In genomic region chr12:12563529-12563928, GRCh38 we compare ENCODE assay signal across 8 cellular contexts. TPM values are rescaled to one million over a fixed set of nuclear protein-coding genes. Genes with fewer than 3 reads are reported as not detected.
DNase-seq lines count a peak whose midpoint lies in the region; ATAC-seq and TF ChIP-seq lines count a peak whose summit lies in the region.

No MANE protein-coding gene starts in this region.

- H3K4me3 Mint-ChIP-seq in naive thymus-derived CD4-positive, alpha-beta T cell = peak overlapping the region in 9 of 10 donors; percentile 7 to 97 (median 91)

- peaks cover 0 to 10% (median 0%) of the 10 kb centered on the region in 5 donors for H3K36me3 Mint-ChIP-seq in naive thymus-derived CD4-positive, alpha-beta T cell

- H3K27ac Mint-ChIP-seq in naive thymus-derived CD4-positive, alpha-beta T cell = peak overlapping the region; percentile 92 to 100 (median 99)

- intact Hi-C loops in naive thymus-derived CD4-positive, alpha-beta T cell (cut with micrococcal nuclease) = loop anchor here (2.0 to 5.0 kb wide), 6 partner anchors 36 to 911 kb away; partner anchors contain the start of genes APOLD1 (in 1 of the 2) and DDX47 (in 1 of the 2)

- H3K27me3 Mint-ChIP-seq in naive thymus-derived CD4-positive, alpha-beta T cell = no peaks in the 10 kb centered on the region

- H3K9ac ChIP-seq in KMS-11 = peak overlapping the region; percentile 99; the same call in 1 of the 2 replicates

- no peaks in the 10 kb centered on the region for H3K9me3 ChIP-seq in naive thymus-derived CD4-positive, alpha-beta T cell (ENCODE audit: control insufficient read depth in 2 of 3, low read length in 3 of 3)

- H2AFZ ChIP-seq in KMS-11 (ENCODE audit: low read depth) = peak overlapping the region; percentile 69

- H4K20me1 ChIP-seq in KMS-11 (ENCODE audit: insufficient read depth) = no peaks in the 10 kb centered on the region

- DNase-seq in C1 segment of cervical spinal cord (lab: John Stamatoyannopoulos, UW) (peak in 8 of 14 donors; percentile 31 to 69 (median 55)), omental fat pad (ENCODE audit: low spot score) (no peak), RWPE1 (ENCODE audit: low spot score) (no peak)
- peak in 1 of 9 donors; percentile 6 for DNase-seq in naive thymus-derived CD4-positive, alpha-beta T cell
- no peak for DNase-seq in stimulated activated CD4-positive, alpha-beta T cell treated with anti-CD3 and anti-CD28 coated beads, Interleukin-12 subunit alpha, Interleukin-12 subunit beta, amount 100 ng/mL, for 4 hours

- H3K4me1 Mint-ChIP-seq in naive thymus-derived CD4-positive, alpha-beta T cell = peaks cover 14 to 43% (median 32%) of the 10 kb centered on the region in 7 donors

- H3K27ac ChIP-seq in KMS-11 (peak overlapping the region; percentile 99; the same call in 1 of the 2 replicates), cingulate gyrus (ENCODE audit: low read depth, low read length) (peak overlapping the region; percentile 100), RWPE1 (no peak overlapping the region)
- peak overlapping the region; percentile 92 for H3K27ac ChIP-seq in naive thymus-derived CD4-positive, alpha-beta T cell (ENCODE audit: low read depth, low read length)

- peak overlapping the region; percentile 72 for H3K4me2 ChIP-seq in KMS-11

- H3K4me3 ChIP-seq in KMS-11 (IDR thresholded peaks at IDR 0.05; ENCODE audit: insufficient read depth, low read depth, low read length) = no peak overlapping the region
- no peak overlapping the region for H3K4me3 ChIP-seq in naive thymus-derived CD4-positive, alpha-beta T cell (ENCODE audit: low read length)

- H3K27me3 ChIP-seq in KMS-11 (ENCODE audit: insufficient read depth, low read depth) = no peaks in the 10 kb centered on the region
- no peaks in the 10 kb centered on the region for H3K27me3 ChIP-seq in naive thymus-derived CD4-positive, alpha-beta T cell (ENCODE audit: control insufficient read depth in 2 of 2, insufficient read depth in 2 of 2, low read length in 2 of 2)

- ATAC-seq in naive thymus-derived CD4-positive, alpha-beta T cell = no peak
- ATAC-seq in GM21619 (IDR thresholded peaks at IDR 0.05; ENCODE audit: unreplicated experiment) (no peak), omental fat pad (ENCODE audit: low FRiP score) (no peak)

- H3K36me3 ChIP-seq in KMS-11 (ENCODE audit: insufficient read depth) = no peaks in the 10 kb centered on the region
- peaks cover 0 to 3% (median 0%) of the 10 kb centered on the region in 3 experiments for H3K36me3 ChIP-seq in naive thymus-derived CD4-positive, alpha-beta T cell (ENCODE audit: control insufficient read depth in 2 of 3, insufficient read depth in 3 of 3, low read length in 3 of 3)

- peaks cover 32% of the 10 kb centered on the region for H3K79me2 ChIP-seq in KMS-11 (ENCODE audit: insufficient read depth, low read depth)

- CTCF ChIA-PET in naive thymus-derived CD4-positive, alpha-beta T cell (lab: Charles Lee) = interaction anchor here (0.6 to 1.7 kb wide), 13 partner anchors 48 to 206 kb away, joined by 3 to 13 read pairs (median 4); partner anchors contain the start of genes BORCS5 and CREBL2
- CTCF ChIA-PET in RWPE1 (lab: Yijun Ruan, JAX) = interaction anchor here (0.6 to 1.1 kb wide), 5 partner anchors 39 to 1032 kb away, joined by 3 to 4 read pairs (median 3); no protein-coding TSS in a partner anchor

- peaks cover 0 to 9% (median 3%) of the 10 kb centered on the region in 11 donors for H3K9me3 Mint-ChIP-seq in naive thymus-derived CD4-positive, alpha-beta T cell

- POLR2A ChIA-PET in naive thymus-derived CD4-positive, alpha-beta T cell (lab: Charles Lee) = interaction anchor here (0.6 to 2.7 kb wide), 19 partner anchors 9 to 206 kb away, joined by 3 to 27 read pairs (median 4); partner anchors contain the start of genes BORCS5 and CREBL2
- POLR2A ChIA-PET in RWPE1 (lab: Yijun Ruan, JAX; ENCODE audit: low non-redundant PET) = interaction anchor here (0.5 kb wide), 1 partner anchor 184 kb away, joined by 4 read pairs; no protein-coding TSS in a partner anchor

- TF ChIP-seq CTCF in KMS-11 (conservative IDR thresholded peaks at IDR 0.05; ENCODE audit: low read depth, low read length) = no peak
- no peak for TF ChIP-seq CTCF in omental fat pad (IDR thresholded peaks at IDR 0.05)
- no peak for TF ChIP-seq CTCF in RWPE1 (conservative IDR thresholded peaks at IDR 0.05; ENCODE audit: low read depth)

- H3K4me1 ChIP-seq in KMS-11 (ENCODE audit: low read depth, poor library complexity, severe bottlenecking) = peaks cover 25% of the 10 kb centered on the region
- H3K4me1 ChIP-seq in naive thymus-derived CD4-positive, alpha-beta T cell (ENCODE audit: control insufficient read depth in 2 of 2, insufficient read depth in 2 of 2, low read length in 2 of 2) = peaks cover 14 to 16% of the 10 kb centered on the region in 2 donors

RNA-seq across cellular contexts. Expression of gene DUSP16, which starts 0.9 kb away (rescaled TPM):
- total RNA-seq in naive thymus-derived CD4-positive, alpha-beta T cell = 10 to 100 TPM; 26.8 to 42.8 (median 38.9) TPM
- polyA plus RNA-seq in naive thymus-derived CD4-positive, alpha-beta T cell = 1 to 10 TPM; 4.4 to 5.0 TPM
- total RNA-seq in omental fat pad = 10 to 100 TPM; 18.2 to 29.6 (median 18.7) TPM

RNA-seq across cellular contexts. Expression of gene CREBL2, which starts 48.1 kb away (rescaled TPM):
- 10 to 100 TPM; 17.3 to 39.5 (median 24.9) TPM for total RNA-seq in naive thymus-derived CD4-positive, alpha-beta T cell
- 10 to 100 TPM; 40.2 to 46.5 TPM for polyA plus RNA-seq in naive thymus-derived CD4-positive, alpha-beta T cell
- total RNA-seq in omental fat pad = 10 to 100 TPM; 53.0 to 73.9 (median 63.1) TPM

Comparison
In these comparisons a context has a peak if more than half of its experiments do, and no peak if none do; other contexts are left out.
1. DNase-seq: peak in C1 segment of cervical spinal cord (8 of 14); none in stimulated activated CD4-positive, alpha-beta T cell treated with anti-CD3 and anti-CD28 coated beads, Interleukin-12 subunit alpha, Interleukin-12 subunit beta, amount 100 ng/mL, for 4 hours (single experiment), omental fat pad (single experiment) and RWPE1 (single experiment).